15 cellular contexts compared by ENCODE assay signal in genomic region chr10:31948021-31948420, GRCh38. TPM values are rescaled to one million over a fixed set of nuclear protein-coding genes. Genes with fewer than 3 reads are reported as not detected.
DNase-seq lines count a peak whose midpoint lies in the region; ATAC-seq and TF ChIP-seq lines count a peak whose summit lies in the region.
"Had no signal": no experiment of that assay in that cellular context is flagged by ENCODE, and none has a peak within 500 bp of the region (broad histone marks: within the 10 kb centered on the region; RNA-seq: fewer than 3 reads in every experiment).

No MANE protein-coding gene starts in this region.

- no peaks in the 10 kb centered on the region for H3K9me2 ChIP-seq in PC-3 (replicated peaks; ENCODE audit: low read length)

- BruUV-seq in PC-3 (replicated peaks; lab: Mats Ljungman, UMichigan) = no TSS peak

- H3K9me3 Mint-ChIP-seq in chondrocyte (ENCODE audit: low read depth) (no peaks in the 10 kb centered on the region), mesothelial cell of epicardium (peaks cover 20% of the 10 kb centered on the region)

- TF ChIP-seq CTCF in PC-3 (conservative IDR thresholded peaks at IDR 0.05; ENCODE audit: low read depth, low read length) = no peak
- TF ChIP-seq CTCF in chondrocyte (IDR thresholded peaks at IDR 0.05) = no peak
- TF ChIP-seq CTCF in mesothelial cell of epicardium (IDR thresholded peaks at IDR 0.05; ENCODE audit: unreplicated experiment) = no peak
- TF ChIP-seq CTCF in transverse colon (IDR thresholded peaks at IDR 0.05) = no peak
- no peak for TF ChIP-seq CTCF in Peyer's patch (IDR thresholded peaks at IDR 0.05)

- no peak overlapping the region for H3K4me3 Mint-ChIP-seq in chondrocyte (ENCODE audit: unreplicated experiment)
- H3K4me3 Mint-ChIP-seq in mesothelial cell of epicardium = no peak overlapping the region
- H3K4me3 Mint-ChIP-seq: stimulated activated naive B cell treated with anti-CD40 and anti-IgM and Interleukin-4, amounts not matched to agents 10 μg/mL and 1 μg/mL and 100 μg/mL, for 72 hours; T-helper 17 cell had no signal

- H3K79me2 ChIP-seq in PC-3 (ENCODE audit: low read length) = no peaks in the 10 kb centered on the region

- H3K36me3 ChIP-seq in PC-3 (ENCODE audit: low read depth, low read length) (no peaks in the 10 kb centered on the region), transverse colon (no peaks in the 10 kb centered on the region), Peyer's patch (no peaks in the 10 kb centered on the region)
- H3K36me3 ChIP-seq: HAP-1 had no signal

- TF ChIP-seq POLR2A in transverse colon (IDR thresholded peaks at IDR 0.05) (no peak), Peyer's patch (IDR thresholded peaks at IDR 0.05) (no peak)

- intact Hi-C loops in PC-3 (cut with micrococcal nuclease) = no loop called here
- intact Hi-C loops in transverse colon (cut with DNase I; ENCODE audit: low total_unique reads) = loop anchor here (10.0 kb wide), 1 partner anchor 83 kb away; no protein-coding TSS in a partner anchor

- H3K27ac ChIP-seq in PC-3 (ENCODE audit: low read length) = no peak overlapping the region
- peak overlapping the region; percentile 64 to 74 (median 71) for H3K27ac ChIP-seq in transverse colon
- H3K27ac ChIP-seq in Peyer's patch = peak overlapping the region in 2 of 4 donors; percentile 20 to 49

- peak overlapping the region; percentile 71 for H3K4me2 ChIP-seq in PC-3 (ENCODE audit: low read length)

- peak overlapping the region; percentile 35; the same call in 1 of the 2 replicates for H3K4me3 ChIP-seq in PC-3 (ENCODE audit: low read length)
- H3K4me3 ChIP-seq in transverse colon = peak overlapping the region in 1 of 4 donors; percentile 23
- H3K4me3 ChIP-seq in Peyer's patch = peak overlapping the region in 1 of 4 donors; percentile 26
- H3K4me3 ChIP-seq: HAP-1 had no signal

- ATAC-seq in PC-3 = no peak
- no peak for ATAC-seq in GM19452 (IDR thresholded peaks at IDR 0.05; ENCODE audit: unreplicated experiment)
- ATAC-seq: stimulated activated naive B cell treated with anti-CD40 and anti-IgM and Interleukin-4, amounts not matched to agents 10 μg/mL and 1 μg/mL and 100 μg/mL, for 72 hours; T-helper 17 cell had no signal

- peaks cover 24% of the 10 kb centered on the region for H3K4me1 Mint-ChIP-seq in chondrocyte (ENCODE audit: low read depth)
- H3K4me1 Mint-ChIP-seq in mesothelial cell of epicardium = peaks cover 30% of the 10 kb centered on the region
- H3K4me1 Mint-ChIP-seq: T-helper 17 cell had no signal

- H2AFZ ChIP-seq in PC-3 (ENCODE audit: low read length) = peak overlapping the region; percentile 60

- TF ChIP-seq EP300 in transverse colon (IDR thresholded peaks at IDR 0.05; ENCODE audit: low read depth) = no peak

- no peaks in the 10 kb centered on the region for H3K27me3 ChIP-seq in PC-3 (ENCODE audit: low read length)
- no peaks in the 10 kb centered on the region for H3K27me3 ChIP-seq in transverse colon
- H3K27me3 ChIP-seq in Peyer's patch = no peaks in the 10 kb centered on the region

- peak overlapping the region; percentile 73 for H3K27ac Mint-ChIP-seq in chondrocyte (ENCODE audit: unreplicated experiment)
- peak overlapping the region; percentile 26 for H3K27ac Mint-ChIP-seq in mesothelial cell of epicardium
- H3K27ac Mint-ChIP-seq: stimulated activated naive B cell treated with anti-CD40 and anti-IgM and Interleukin-4, amounts not matched to agents 10 μg/mL and 1 μg/mL and 100 μg/mL, for 72 hours; T-helper 17 cell had no signal

- in situ Hi-C loops in transverse colon (cut with MboI; ENCODE audit: low pct_ligation_motif_present in 1 of 4, low pct_unique_long_range_greater_than_20kb in 1 of 4, low sequenced_read_pairs in 3 of 4) = loop anchor here in 2 of 4 donors (10.0 kb wide), 1 partner anchor 83 kb away; no protein-coding TSS in a partner anchor

- H3K36me3 Mint-ChIP-seq in chondrocyte (ENCODE audit: low read depth) (no peaks in the 10 kb centered on the region), mesothelial cell of epicardium (peaks cover 5% of the 10 kb centered on the region)
- H3K36me3 Mint-ChIP-seq: stimulated activated naive B cell treated with anti-CD40 and anti-IgM and Interleukin-4, amounts not matched to agents 10 μg/mL and 1 μg/mL and 100 μg/mL, for 72 hours had no signal

- H4K20me1 ChIP-seq in PC-3 (ENCODE audit: low read length) = no peaks in the 10 kb centered on the region

- H3K4me1 ChIP-seq in PC-3 (ENCODE audit: insufficient read depth, low read length) (peaks cover 42% of the 10 kb centered on the region), transverse colon (peaks cover 0 to 26% (median 15%) of the 10 kb centered on the region in 4 donors), Peyer's patch (peaks cover 0 to 6% (median 0%) of the 10 kb centered on the region in 4 donors)

- H3K9ac ChIP-seq in PC-3 (ENCODE audit: low read length) = no peak overlapping the region

- WGBS in transverse colon (ENCODE audit: low coverage in 1 of 2), 2 donors = 41 to 59% methylated on average over 4 to 7 of the region's 7 CpGs

- POLR2A ChIA-PET in PC-3 (lab: Charles Lee; ENCODE audit: unreplicated experiment) = interaction anchor here (0.6 kb wide), 2 partner anchors 86 to 1009 kb away, joined by 4 to 9 read pairs; no protein-coding TSS in a partner anchor

- CTCF ChIA-PET in PC-3 (lab: Charles Lee) = interaction anchor here (2.8 kb wide), 1 partner anchor 86 kb away, joined by 25 read pairs; no protein-coding TSS in a partner anchor

- H3K9me3 ChIP-seq in PC-3 (ENCODE audit: low read length) (no peaks in the 10 kb centered on the region), transverse colon (no peaks in the 10 kb centered on the region), Peyer's patch (no peaks in the 10 kb centered on the region)
- H3K9me3 ChIP-seq: HAP-1 had no signal

- no peaks in the 10 kb centered on the region for H3F3A ChIP-seq in PC-3 (ENCODE audit: low read length, unreplicated experiment)

- H3K27me3 Mint-ChIP-seq in chondrocyte (ENCODE audit: low read depth) (no peaks in the 10 kb centered on the region), mesothelial cell of epicardium (ENCODE audit: low read depth) (no peaks in the 10 kb centered on the region)
- H3K27me3 Mint-ChIP-seq: stimulated activated naive B cell treated with anti-CD40 and anti-IgM and Interleukin-4, amounts not matched to agents 10 μg/mL and 1 μg/mL and 100 μg/mL, for 72 hours had no signal

- DNase-seq in PC-3 (no peak), chondrocyte (ENCODE audit: low spot score) (no peak), mesothelial cell of epicardium (ENCODE audit: low spot score in 2 of 2, unreplicated experiment in 2 of 2) (no peak), transverse colon (no peak), Peyer's patch (no peak), NCI-H1694 treated with DMSO at 0.1 percent for 48 hours (lab: John Stamatoyannopoulos, UW) (no peak)
- DNase-seq: activated CD4-positive, alpha-beta T cell treated with anti-CD3 and anti-CD28 coated beads, Interleukin-2, amount 50 U/mL, for 4 hours; activated effector memory CD4-positive, alpha-beta T cell treated with anti-CD3 and anti-CD28 coated beads, Interleukin-2, amount 50 U/mL, for 16 hours; central memory CD4-positive, alpha-beta T cell; kidney; NCI-H1092; stimulated activated naive B cell treated with anti-CD40 and anti-IgM and Interleukin-4, amounts not matched to agents 10 μg/mL and 1 μg/mL and 100 μg/mL, for 72 hours; T-helper 17 cell had no signal

RNA-seq across cellular contexts. Expression of gene ARHGAP12, which starts 19.4 kb away (rescaled TPM):
- total RNA-seq in PC-3 (2014; rRNA removed) (13.6 and 16.6 TPM in 2 replicates), chondrocyte (16.5 to 18.1 TPM (median 16.7 TPM) in 3 replicates), mesothelial cell of epicardium (35.1 to 37.0 TPM (median 35.3 TPM) in 3 replicates), transverse colon (10 to 100 TPM; 19.9 to 60.5 (median 46.1) TPM), Peyer's patch (10 to 100 TPM; 46.7 to 56.9 (median 52.4) TPM)
